ENCODE assay signal across 28 cellular contexts in the genomic region with DNA sequence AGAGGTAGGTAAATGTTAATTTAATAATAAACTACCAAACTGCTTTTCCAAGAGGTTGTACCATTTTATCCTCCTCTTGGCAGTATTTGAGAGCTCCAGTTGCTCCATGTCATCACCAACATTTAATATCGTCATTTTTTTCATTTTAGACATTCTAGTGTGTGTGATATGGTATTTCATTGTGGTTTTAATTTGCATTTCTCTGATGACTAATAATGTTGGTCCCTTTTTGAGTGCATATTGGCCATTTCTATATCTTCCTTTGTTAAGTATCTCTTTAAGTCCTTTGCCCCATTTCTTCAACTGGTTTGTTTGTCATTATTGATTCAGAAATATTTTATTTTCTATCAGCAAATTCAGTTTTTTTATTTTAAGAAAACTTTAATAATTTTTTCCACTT.
"Had no signal": no experiment of that assay in that cellular context is flagged by ENCODE, and none has a peak within 500 bp of the region (broad histone marks: within the 10 kb centered on the region; RNA-seq: fewer than 3 reads in every experiment).

No MANE protein-coding gene starts in this region.

- H3K4me1 Mint-ChIP-seq: activated CD4-positive, alpha-beta T cell treated with anti-CD3 and anti-CD28 coated beads, Interleukin-2, amount 10 ng/mL, durations not matched to agents 7 days and 5 days; activated T-helper 17 cell treated with anti-CD3 and anti-CD28 coated beads, Interleukin-2, amount 50 U/mL, for 72 hours; central memory CD8-positive, alpha-beta T cell had no signal

- ATAC-seq: activated T-helper 17 cell treated with anti-CD3 and anti-CD28 coated beads, Interleukin-2, amount 50 U/mL, for 72 hours; Panc1; Right ventricle myocardium inferior had no signal

- H3K36me3 Mint-ChIP-seq: activated CD4-positive, alpha-beta memory T cell treated with anti-CD3 and anti-CD28 coated beads for 36 hours; activated naive CD8-positive, alpha-beta T cell had no signal

- DNase-seq: activated CD4-positive, alpha-beta memory T cell treated with anti-CD3 and anti-CD28 coated beads for 36 hours; activated CD4-positive, alpha-beta T cell treated with anti-CD3 and anti-CD28 coated beads, Interleukin-2, amount 10 ng/mL, durations not matched to agents 7 days and 5 days; activated CD4-positive, CD25-positive, alpha-beta regulatory T cell; activated gamma-delta T cell; activated naive CD4-positive, alpha-beta T cell treated with anti-CD3 and anti-CD28 coated beads for 36 hours; activated T-cell treated with anti-CD3 and anti-CD28 coated beads for 4 hours; activated T-cell treated with anti-CD3 and anti-CD28 coated beads, Interleukin-2, amount 50 U/mL, for 48 hours; amygdala; MG63; MV-4-11; NCI-H1092 treated with DMSO at 0.1 percent for 48 hours; NCI-H1417 treated with DMSO at 0.1 percent for 48 hours; NCI-H1694; NCI-H2029; NCI-H2107; NCI-H2171 treated with DMSO at 0.1 percent for 48 hours; NCI-H226; NCI-H526; NCI-H774; OCI-M1; RPMI8226; T-helper 1 cell had no signal

- H3K27ac Mint-ChIP-seq: activated CD4-positive, alpha-beta memory T cell treated with anti-CD3 and anti-CD28 coated beads for 36 hours; activated CD4-positive, alpha-beta T cell treated with anti-CD3 and anti-CD28 coated beads, Interleukin-2, amount 10 ng/mL, durations not matched to agents 7 days and 5 days; activated naive CD4-positive, alpha-beta T cell treated with anti-CD3 and anti-CD28 coated beads for 36 hours; activated naive CD8-positive, alpha-beta T cell; activated T-helper 17 cell treated with anti-CD3 and anti-CD28 coated beads, Interleukin-2, amount 50 U/mL, for 72 hours; brain had no signal

- H3K4me3 Mint-ChIP-seq: activated CD4-positive, alpha-beta memory T cell treated with anti-CD3 and anti-CD28 coated beads for 36 hours; activated CD4-positive, alpha-beta T cell treated with anti-CD3 and anti-CD28 coated beads, Interleukin-2, amount 10 ng/mL, durations not matched to agents 7 days and 5 days; activated naive CD4-positive, alpha-beta T cell treated with anti-CD3 and anti-CD28 coated beads for 36 hours; activated naive CD8-positive, alpha-beta T cell; activated T-helper 17 cell treated with anti-CD3 and anti-CD28 coated beads, Interleukin-2, amount 50 U/mL, for 72 hours; brain; central memory CD8-positive, alpha-beta T cell had no signal

- H3K27me3 Mint-ChIP-seq: activated CD4-positive, alpha-beta memory T cell treated with anti-CD3 and anti-CD28 coated beads for 36 hours; brain; central memory CD8-positive, alpha-beta T cell had no signal

- H3K9me3 Mint-ChIP-seq: activated CD4-positive, alpha-beta memory T cell treated with anti-CD3 and anti-CD28 coated beads for 36 hours; activated CD4-positive, alpha-beta T cell treated with anti-CD3 and anti-CD28 coated beads, Interleukin-2, amount 10 ng/mL, durations not matched to agents 7 days and 5 days; activated naive CD4-positive, alpha-beta T cell treated with anti-CD3 and anti-CD28 coated beads for 36 hours; activated T-helper 17 cell treated with anti-CD3 and anti-CD28 coated beads, Interleukin-2, amount 50 U/mL, for 72 hours had no signal
